Comparison of ENCODE assay signal across 30 cellular contexts in genomic region chr13:32657309-32657708, GRCh38.
"Had no signal": no experiment of that assay in that cellular context is flagged by ENCODE, and none has a peak within 500 bp of the region (broad histone marks: within the 10 kb centered on the region; RNA-seq: fewer than 3 reads in every experiment).

No MANE protein-coding gene starts in this region.

- H3K4me1 ChIP-seq: body of pancreas, breast epithelium, SJCRH30 had no signal

- H3K4me3 ChIP-seq: adrenal gland, body of pancreas, breast epithelium, MG63, SJCRH30, SK-N-MC had no signal

- H3K9me3 Mint-ChIP-seq: activated T-helper 17 cell treated with anti-CD3 and anti-CD28 coated beads, Interleukin-2, amount 50 U/mL, for 72 hours had no signal

- H3K27ac ChIP-seq: adrenal gland, body of pancreas, breast epithelium, SJCRH30, SK-N-MC had no signal

- H3K27ac Mint-ChIP-seq: activated CD4-positive, alpha-beta T cell treated with anti-CD3 and anti-CD28 coated beads, Interleukin-2, amount 10 ng/mL, durations not matched to agents 24 days and 14 days; activated CD8-positive, alpha-beta T cell treated with anti-CD3 and anti-CD28 coated beads for 36 hours; activated naive CD4-positive, alpha-beta T cell treated with anti-CD3 and anti-CD28 coated beads, Interleukin-2, amount 50 U/mL, for 72 hours; activated T-cell treated with anti-CD3 and anti-CD28 coated beads, Interleukin-2, amount 50 U/mL, for 72 hours; activated T-helper 17 cell treated with anti-CD3 and anti-CD28 coated beads, Interleukin-2, amount 50 U/mL, for 72 hours; T-helper 1 cell treated with Interleukin-12 subunit alpha and Interleukin-12 subunit beta and Interleukin-4 antibody, amounts not matched to agents 30 μg/mL and 1 μg/mL, for 36 hours; T-helper 2 cell treated with Interferon-gamma antibody and Interleukin-4, amounts not matched to agents 5 μg/mL and 100 μg/mL, for 36 hours had no signal

- H3K36me3 ChIP-seq: adrenal gland, breast epithelium had no signal

- ATAC-seq: activated CD8-positive, alpha-beta T cell treated with anti-CD3 and anti-CD28 coated beads for 36 hours; activated naive CD4-positive, alpha-beta T cell treated with anti-CD3 and anti-CD28 coated beads, Interleukin-2, amount 50 U/mL, for 72 hours; activated T-cell treated with anti-CD3 and anti-CD28 coated beads, Interleukin-2, amount 50 U/mL, for 72 hours; activated T-helper 17 cell treated with anti-CD3 and anti-CD28 coated beads, Interleukin-2, amount 50 U/mL, for 72 hours; body of pancreas; Panc1 had no signal

- H3K27me3 Mint-ChIP-seq: activated CD4-positive, alpha-beta T cell treated with anti-CD3 and anti-CD28 coated beads, Interleukin-2, amount 10 ng/mL, durations not matched to agents 24 days and 14 days; activated CD8-positive, alpha-beta T cell treated with anti-CD3 and anti-CD28 coated beads for 36 hours; activated T-helper 17 cell treated with anti-CD3 and anti-CD28 coated beads, Interleukin-2, amount 50 U/mL, for 72 hours had no signal

- H3K4me3 Mint-ChIP-seq: activated CD4-positive, alpha-beta T cell treated with anti-CD3 and anti-CD28 coated beads, Interleukin-2, amount 10 ng/mL, durations not matched to agents 24 days and 14 days; activated CD8-positive, alpha-beta T cell treated with anti-CD3 and anti-CD28 coated beads for 36 hours; activated T-cell treated with anti-CD3 and anti-CD28 coated beads, Interleukin-2, amount 50 U/mL, for 72 hours; activated T-helper 17 cell treated with anti-CD3 and anti-CD28 coated beads, Interleukin-2, amount 50 U/mL, for 72 hours; T-helper 1 cell treated with Interleukin-12 subunit alpha and Interleukin-12 subunit beta and Interleukin-4 antibody, amounts not matched to agents 30 μg/mL and 1 μg/mL, for 36 hours; T-helper 2 cell treated with Interferon-gamma antibody and Interleukin-4, amounts not matched to agents 5 μg/mL and 100 μg/mL, for 36 hours had no signal

- DNase-seq: activated CD4-positive, alpha-beta T cell treated with anti-CD3 and anti-CD28 coated beads, Interleukin-2, amount 10 ng/mL, durations not matched to agents 24 days and 14 days; activated CD4-positive, alpha-beta T cell treated with anti-CD3 and anti-CD28 coated beads, Interleukin-2, amount 50 U/mL, for 4 hours; activated CD8-positive, alpha-beta T cell treated with anti-CD3 and anti-CD28 coated beads for 36 hours; activated gamma-delta T cell; activated naive CD4-positive, alpha-beta T cell treated with Interleukin-2 at 50 U/mL for 16 hours; activated T-cell treated with anti-CD3 and anti-CD28 coated beads, Interleukin-2, amount 50 U/mL, for 1 hour; activated T-cell treated with anti-CD3 and anti-CD28 coated beads, Interleukin-2, amount 50 U/mL, for 72 hours; adrenal gland; body of pancreas; cerebellar nuclear complex; Karpas-422; NCI-H1048; NCI-H1105 treated with DMSO at 0.1 percent for 48 hours; NCI-H1436; NCI-H1694; NCI-H1930; NCI-H2081 treated with DMSO at 0.1 percent for 48 hours; NCI-H510A; NCI-H526; NCI-H82; SHP77; SJCRH30 had no signal

- H3K27me3 ChIP-seq: adrenal gland, body of pancreas, breast epithelium, MG63, SJCRH30 had no signal
